Comparison of ENCODE assay signal across 27 cellular contexts in the genomic region with DNA sequence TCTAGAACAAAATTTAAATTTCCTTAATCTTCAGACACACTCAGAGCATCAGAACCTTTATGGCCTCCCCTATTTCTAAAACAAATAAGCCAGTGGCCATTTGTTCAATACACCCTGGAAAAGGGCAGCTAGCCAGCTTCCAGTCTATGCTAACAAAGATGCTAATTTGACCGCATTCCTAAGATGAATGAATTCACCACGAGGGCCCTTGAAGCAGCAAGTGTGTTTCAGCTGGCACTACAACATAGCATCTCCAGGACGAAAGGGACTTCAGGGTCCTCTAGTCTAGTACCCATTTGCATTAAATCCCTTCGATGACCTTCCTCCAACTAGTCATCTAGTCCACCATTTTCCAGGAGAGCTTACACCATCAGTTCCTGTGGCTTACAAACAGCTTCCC. TPM values are rescaled to one million over a fixed set of nuclear protein-coding genes. Genes with fewer than 3 reads are reported as not detected.
DNase-seq lines count a peak whose midpoint lies in the region; ATAC-seq, FAIRE-seq and TF ChIP-seq lines count a peak whose summit lies in the region.
"Had no signal": no experiment of that assay in that cellular context is flagged by ENCODE, and none has a peak within 500 bp of the region (broad histone marks: within the 10 kb centered on the region; RNA-seq: fewer than 3 reads in every experiment).

No MANE protein-coding gene starts in this region.

- H2BK120ac ChIP-seq in H1 (replicated peaks; ENCODE audit: low read depth, low read length) (no peak overlapping the region), mesendoderm (ENCODE audit: low read depth, low read length) (no peak overlapping the region)

- H3K36me3 ChIP-seq in GM23338 (ENCODE audit: insufficient read depth) (no peaks in the 10 kb centered on the region), H1 (ENCODE audit: control insufficient read depth in 2 of 4, insufficient read depth in 4 of 4, low read length in 3 of 4) (no peaks in the 10 kb centered on the region), mesendoderm (ENCODE audit: control insufficient read depth, insufficient read depth, low read length) (no peaks in the 10 kb centered on the region), right atrium auricular region (no peaks in the 10 kb centered on the region)
- H3K36me3 ChIP-seq: adrenal gland, cardiac muscle cell, prostate gland, SJSA1, transverse colon had no signal

- no peaks in the 10 kb centered on the region for H3K9me3 Mint-ChIP-seq in GM23338
- no peaks in the 10 kb centered on the region for H3K9me3 Mint-ChIP-seq in T-cell
- H3K9me3 Mint-ChIP-seq: stimulated activated naive CD8-positive, alpha-beta T cell treated with anti-CD3 and anti-CD28 coated beads, Interleukin-15, amount 100 ng/mL, for 72 hours; T-helper 1 cell treated with Interleukin-12 subunit alpha and Interleukin-12 subunit beta and Interleukin-4 antibody, amounts not matched to agents 30 μg/mL and 1 μg/mL, for 36 hours had no signal

- H4K5ac ChIP-seq in H1 (ENCODE audit: insufficient read length, low read depth, low read length) (no peak overlapping the region), mesendoderm (ENCODE audit: low read length) (no peak overlapping the region)

- WGBS in H1 (ENCODE audit: extremely low coverage in 1 of 2, insufficient coverage in 1 of 2, insufficient read length in 1 of 2, insufficient replicate concordance in 2 of 2, low coverage in 1 of 2, low lambda C conversion rate in 2 of 2, missing lambda C conversion rate in 1 of 2), 2 experiments, result 44% methylated on average over 4 of the region's 4 CpGs; no CpG with 5 or more reads in 1 of the 2 experiments
- no CpG with 5 or more reads among the region's 4 CpGs for WGBS in mesendoderm (ENCODE audit: extremely low coverage, insufficient coverage, low lambda C conversion rate)

- H2AK5ac ChIP-seq in H1 (ENCODE audit: low read depth, low read length) (no peak overlapping the region), mesendoderm (ENCODE audit: low read length) (no peak overlapping the region)

- H3K27ac ChIP-seq in GM23338 (ENCODE audit: low read depth), result no peak overlapping the region
- H3K27ac ChIP-seq in H1 (ENCODE audit: low read depth, low read length), result no peak overlapping the region
- no peak overlapping the region for H3K27ac ChIP-seq in mesendoderm (ENCODE audit: low read depth, low read length)
- no peak overlapping the region for H3K27ac ChIP-seq in right atrium auricular region
- H3K27ac ChIP-seq: adrenal gland, cardiac muscle cell, prostate gland, SJSA1, skin epidermis, transverse colon had no signal

- H3K56ac ChIP-seq in H1 (replicated peaks; ENCODE audit: insufficient read length, low read depth, low read length), result no peak overlapping the region
- no peak overlapping the region for H3K56ac ChIP-seq in mesendoderm (ENCODE audit: low read length)

- no peak overlapping the region for H3K4me2 ChIP-seq in GM23338
- peak overlapping the region; percentile 3 to 33; a peak in 1 of 4 replicates for H3K4me2 ChIP-seq in H1 (ENCODE audit: insufficient read depth in 1 of 2, low read depth in 2 of 2, low read length in 2 of 2)
- H3K4me2 ChIP-seq in mesendoderm (ENCODE audit: low read length), result no peak overlapping the region

- ATAC-seq in GM23338 (peak; percentile 70), T-cell (replicated peaks in 1 of 4) (no peak), HG03159 (IDR thresholded peaks at IDR 0.05; ENCODE audit: unreplicated experiment) (no peak)
- ATAC-seq: HepG2; stimulated activated naive CD8-positive, alpha-beta T cell treated with anti-CD3 and anti-CD28 coated beads, Interleukin-15, amount 100 ng/mL, for 72 hours had no signal

- H3K27ac Mint-ChIP-seq in GM23338 (no peak overlapping the region), T-cell (no peak overlapping the region)
- H3K27ac Mint-ChIP-seq: CD4-positive, CD25-positive, alpha-beta regulatory T cell; stimulated activated naive CD8-positive, alpha-beta T cell treated with anti-CD3 and anti-CD28 coated beads, Interleukin-15, amount 100 ng/mL, for 72 hours; T-helper 1 cell treated with Interleukin-12 subunit alpha and Interleukin-12 subunit beta and Interleukin-4 antibody, amounts not matched to agents 30 μg/mL and 1 μg/mL, for 36 hours had no signal

- H3K4ac ChIP-seq in H1 (replicated peaks; ENCODE audit: insufficient read length, low read depth, low read length) (no peak overlapping the region), mesendoderm (ENCODE audit: low read depth, low read length) (no peak overlapping the region)

- H3K14ac ChIP-seq in H1 (ENCODE audit: insufficient read length), result no peak overlapping the region

- 0 out of 2 replicates have a peak overlapping the region, but pooled peaks have one; percentile 9 for H3K18ac ChIP-seq in H1 (ENCODE audit: extremely low read depth, low read length)
- no peak overlapping the region for H3K18ac ChIP-seq in mesendoderm (ENCODE audit: low read length)

- H3K4me1 Mint-ChIP-seq in GM23338 (peaks cover 31% of the 10 kb centered on the region), T-cell (peaks cover 14 to 28% (median 26%) of the 10 kb centered on the region in 3 donors)

- H3K79me2 ChIP-seq in GM23338 (replicated peaks; ENCODE audit: insufficient read depth) (no peaks in the 10 kb centered on the region), H1 (ENCODE audit: control insufficient read depth in 1 of 2, insufficient read depth in 2 of 2, low read length in 2 of 2) (no peaks in the 10 kb centered on the region), mesendoderm (ENCODE audit: control insufficient read depth, insufficient read depth, low read length) (no peaks in the 10 kb centered on the region)

- no peak overlapping the region for H4K91ac ChIP-seq in H1 (replicated peaks; ENCODE audit: insufficient read length, low read length)

- TF ChIP-seq CTCF in GM23338 (conservative IDR thresholded peaks at IDR 0.05; ENCODE audit: low read depth in 2 of 2) (no peak), H1 (IDR thresholded peaks at IDR 0.05; ENCODE audit: control extremely low read depth in 1 of 3, insufficient read depth in 1 of 3, low read depth in 1 of 3, low read length in 3 of 3) (no peak), right atrium auricular region (IDR thresholded peaks at IDR 0.05) (no peak)

- TF ChIP-seq RAD21 in H1 (IDR thresholded peaks at IDR 0.05 in 1 of 2, conservative IDR thresholded peaks at IDR 0.05 in 1 of 2; ENCODE audit: low read depth in 2 of 2, low read length in 2 of 2), result no peak

- CTCF ChIA-PET in H1 (lab: Charles Lee; ENCODE audit: partially characterized antibody), result interaction anchor here (0.8 to 2.0 kb wide), 4 partner anchors 136 to 555 kb away, joined by 3 to 6 read pairs (median 4); no protein-coding TSS in a partner anchor
- CTCF ChIA-PET in T-cell (lab: Charles Lee), result interaction anchor here in 1 of 2 donors (0.5 kb wide), 1 partner anchor 97 kb away, joined by 4 read pairs; no protein-coding TSS in a partner anchor

- H2BK5ac ChIP-seq in H1 (ENCODE audit: low read depth, low read length) (0 out of 2 replicates have a peak overlapping the region, but pooled peaks have one; percentile 13), mesendoderm (ENCODE audit: low read length) (no peak overlapping the region)

- H2BK12ac ChIP-seq in H1 (ENCODE audit: low read depth, low read length), result no peak overlapping the region

- H3K27me3 ChIP-seq in GM23338 (ENCODE audit: insufficient read depth), result no peaks in the 10 kb centered on the region
- H3K27me3 ChIP-seq in H1 (replicated peaks in 1 of 4; ENCODE audit: control insufficient read depth in 3 of 4, extremely low read depth in 1 of 4, insufficient read depth in 3 of 4, low read length in 3 of 4), result no peaks in the 10 kb centered on the region; a peak in 2 of 7 replicates
- no peaks in the 10 kb centered on the region for H3K27me3 ChIP-seq in mesendoderm (ENCODE audit: insufficient read depth, low read length, poor library complexity)
- H3K27me3 ChIP-seq in right atrium auricular region, result no peaks in the 10 kb centered on the region
- H3K27me3 ChIP-seq: adrenal gland, SJSA1, transverse colon had no signal

- H3K36me3 Mint-ChIP-seq in GM23338 (ENCODE audit: low read depth), result no peaks in the 10 kb centered on the region
- no peaks in the 10 kb centered on the region for H3K36me3 Mint-ChIP-seq in T-cell
- H3K36me3 Mint-ChIP-seq: CD4-positive, CD25-positive, alpha-beta regulatory T cell had no signal

- H2BK15ac ChIP-seq in H1 (ENCODE audit: low read length), result no peak overlapping the region
- no peak overlapping the region for H2BK15ac ChIP-seq in mesendoderm (replicated peaks; ENCODE audit: low read depth)

- H3K9me3 ChIP-seq in H1 (ENCODE audit: insufficient read depth in 2 of 2, low read depth in 1 of 2, low read length in 1 of 2) (no peaks in the 10 kb centered on the region), right atrium auricular region (no peaks in the 10 kb centered on the region)
- H3K9me3 ChIP-seq: adrenal gland, prostate gland, SJSA1, transverse colon had no signal

- peaks cover 3% of the 10 kb centered on the region for H3K27me3 Mint-ChIP-seq in GM23338 (ENCODE audit: insufficient read depth, low read depth, poor library complexity)
- peaks cover 3 to 6% of the 10 kb centered on the region in 2 donors for H3K27me3 Mint-ChIP-seq in T-cell
- H3K27me3 Mint-ChIP-seq: stimulated activated naive CD8-positive, alpha-beta T cell treated with anti-CD3 and anti-CD28 coated beads, Interleukin-15, amount 100 ng/mL, for 72 hours had no signal

- no peaks in the 10 kb centered on the region for H3F3A ChIP-seq in GM23338 (replicated peaks; ENCODE audit: low read depth)

- DNase-seq in GM23338 (ENCODE audit: low spot score) (peak; percentile 76), NCI-H2029 (lab: John Stamatoyannopoulos, UW) (peak; percentile 32), H1 (ENCODE audit: low read depth in 1 of 2, low spot score in 2 of 2) (no peak), mesendoderm (peak; percentile 71), T-cell (no peak), right atrium auricular region (ENCODE audit: low spot score) (no peak), OCI-M1 (lab: John Stamatoyannopoulos, UW) (no peak)
- DNase-seq: activated effector memory CD4-positive, alpha-beta T cell treated with Interleukin-2 at 50 U/mL for 16 hours; adrenal gland; CD4-positive, CD25-positive, alpha-beta regulatory T cell; DMS153; erythroblast; foreskin melanocyte; HCEC 1CT; NCI-H1417 treated with DMSO at 0.1 percent for 48 hours; NCI-H82; stimulated activated CD4-positive, alpha-beta T cell treated with anti-CD3 and anti-CD28 coated beads, Interleukin-2, amount 100 ng/mL, for 48 hours; stimulated activated naive CD8-positive, alpha-beta T cell treated with anti-CD3 and anti-CD28 coated beads, Interleukin-15, amount 100 ng/mL, for 72 hours; transverse colon had no signal

- no peak for TF ChIP-seq EP300 in H1 (IDR thresholded peaks at IDR 0.05; ENCODE audit: borderline replicate concordance in 1 of 2, low read depth in 2 of 2, low read length in 2 of 2)

- H3K4me1 ChIP-seq in GM23338 (ENCODE audit: insufficient read depth), result peaks cover 12% of the 10 kb centered on the region; the same call in 1 of the 2 replicates
- H3K4me1 ChIP-seq in H1 (replicated peaks in 1 of 4; ENCODE audit: control insufficient read depth in 3 of 4, insufficient read depth in 4 of 4, low read length in 3 of 4), result peaks cover 0 to 7% (median 1%) of the 10 kb centered on the region in 4 experiments; a peak in 5 of 7 replicates
- peaks cover 5% of the 10 kb centered on the region for H3K4me1 ChIP-seq in mesendoderm (ENCODE audit: control insufficient read depth, low read depth, low read length)
- peaks cover 0 to 9% of the 10 kb centered on the region in 2 donors for H3K4me1 ChIP-seq in right atrium auricular region
- H3K4me1 ChIP-seq: transverse colon had no signal

- H3K4me3 Mint-ChIP-seq in GM23338 (no peak overlapping the region), T-cell (no peak overlapping the region)
- H3K4me3 Mint-ChIP-seq: CD4-positive, CD25-positive, alpha-beta regulatory T cell; stimulated activated naive CD8-positive, alpha-beta T cell treated with anti-CD3 and anti-CD28 coated beads, Interleukin-15, amount 100 ng/mL, for 72 hours; T-helper 1 cell treated with Interleukin-12 subunit alpha and Interleukin-12 subunit beta and Interleukin-4 antibody, amounts not matched to agents 30 μg/mL and 1 μg/mL, for 36 hours had no signal

- H4K20me1 ChIP-seq in GM23338 (replicated peaks; ENCODE audit: insufficient read depth) (no peaks in the 10 kb centered on the region), H1 (replicated peaks in 1 of 2; ENCODE audit: control insufficient read depth in 1 of 2, insufficient read depth in 2 of 2, low read length in 2 of 2) (no peaks in the 10 kb centered on the region)

- no peaks in the 10 kb centered on the region for H3K79me1 ChIP-seq in H1 (ENCODE audit: low read depth, low read length)
- no peaks in the 10 kb centered on the region for H3K79me1 ChIP-seq in mesendoderm (ENCODE audit: low read length)

- FAIRE-seq in H1 (lab: Jason Lieb, UNC), result peak; percentile 76
- FAIRE-seq: HepG2 had no signal

- no peak for TF ChIP-seq POLR2A in H1 (IDR thresholded peaks at IDR 0.05; ENCODE audit: control extremely low read depth in 1 of 2, low read depth in 2 of 2, low read length in 2 of 2)

- peaks cover 7% of the 10 kb centered on the region for H3K9me2 ChIP-seq in GM23338 (ENCODE audit: insufficient read depth)

- no peak overlapping the region for H2BK20ac ChIP-seq in H1 (ENCODE audit: low read length)

- H3K23me2 ChIP-seq in H1 (ENCODE audit: low read depth, low read length), result no peaks in the 10 kb centered on the region

- H2AFZ ChIP-seq in GM23338, result no peak overlapping the region
- 0 out of 2 replicates have a peak overlapping the region, but pooled peaks have one; percentile 11 for H2AFZ ChIP-seq in H1 (ENCODE audit: low read length)

- H4K8ac ChIP-seq in H1 (ENCODE audit: extremely low read depth, insufficient read depth, low read length), result no peak overlapping the region
- H4K8ac ChIP-seq in mesendoderm (ENCODE audit: low read depth, low read length), result no peak overlapping the region

- POLR2A ChIA-PET in H1 (lab: Charles Lee; ENCODE audit: partially characterized antibody), result interaction anchor here (0.6 to 1.0 kb wide), 2 partner anchors 279 to 1944 kb away, joined by 3 read pairs; no protein-coding TSS in a partner anchor
- POLR2A ChIA-PET in T-cell (lab: Charles Lee), result no interaction called here

- H3K9ac ChIP-seq in H1 (replicated peaks in 1 of 4; ENCODE audit: extremely low read depth in 1 of 4, low read depth in 3 of 4, low read length in 3 of 4), result no peak overlapping the region
- H3K9ac ChIP-seq in mesendoderm (ENCODE audit: low read length), result no peak overlapping the region

- H3K4me3 ChIP-seq in GM23338, result no peak overlapping the region
- H3K4me3 ChIP-seq in H1 (ENCODE audit: extremely low read depth in 1 of 4, insufficient read depth in 2 of 4, low read depth in 3 of 4, low read length in 4 of 4), result no peak overlapping the region
- H3K4me3 ChIP-seq in mesendoderm (ENCODE audit: low read length), result no peak overlapping the region
- no peak overlapping the region for H3K4me3 ChIP-seq in right atrium auricular region
- H3K4me3 ChIP-seq: adrenal gland, cardiac muscle cell, prostate gland, SJSA1, skin epidermis, transverse colon had no signal

- no peak overlapping the region for H3K23ac ChIP-seq in H1 (ENCODE audit: insufficient read length)
- H3K23ac ChIP-seq in mesendoderm (ENCODE audit: low read length), result no peak overlapping the region

RNA-seq across cellular contexts. Expression of a gene that starts 11.0 kb away (rescaled TPM):
- not detected in 2 replicates for total RNA-seq in GM23338 (2014; rRNA removed; shearing (Covaris generic))
- not detected in 2 replicates for polyA plus RNA-seq in GM23338 (2016; fragmentation: Nextera tagmentation; extraction: Ambion mirVana)
- total RNA-seq in H1 (2021; fragmentation: NEBNext Ultra II Directional; extraction: Animal tissue kit (Norgen Biotek cat#: 25700)), result not detected in 2 replicates
- not detected in 2 replicates for polyA plus RNA-seq in H1 (2011; rRNA removed)
- polyA plus RNA-seq in H1 (2011; cell fraction: cytosol; rRNA removed), result not detected
- polyA plus RNA-seq in H1 (2011; cell fraction: nucleus; rRNA removed), result not detected
- not detected in 4 replicates for polyA plus RNA-seq in H1 (2012, experiment 1 of 2)
- not detected for polyA plus RNA-seq in H1 (2012, experiment 2 of 2)
- polyA plus RNA-seq in H1 (2013, experiment 1 of 2), result not detected
- not detected for polyA plus RNA-seq in H1 (2013, experiment 2 of 2)
- not detected in 2 replicates for polyA minus RNA-seq in H1 (2011; rRNA and poly(A)+ RNA removed)
- not detected for polyA minus RNA-seq in H1 (2011; cell fraction: cytosol; rRNA and poly(A)+ RNA removed)
- not detected for polyA minus RNA-seq in H1 (2011; cell fraction: nucleus; rRNA and poly(A)+ RNA removed)
- not detected for polyA plus RNA-seq in mesendoderm (2013, experiment 1 of 2)
- polyA plus RNA-seq in mesendoderm (2013, experiment 2 of 2), result not detected
- not detected for total RNA-seq in T-cell
- not detected for total RNA-seq in right atrium auricular region
- total RNA-seq: adrenal gland; cardiac muscle cell; CD4-positive, CD25-positive, alpha-beta regulatory T cell; HepG2; prostate gland; SJSA1; transverse colon had no signal
- polyA plus RNA-seq: adrenal gland; cardiac muscle cell; CD4-positive, CD25-positive, alpha-beta regulatory T cell; neural cell had no signal

RNA-seq across cellular contexts. Expression of a gene that starts 15.9 kb away (rescaled TPM):
- not detected in 2 replicates for total RNA-seq in GM23338 (2014; rRNA removed; shearing (Covaris generic))
- not detected in 2 replicates for polyA plus RNA-seq in GM23338 (2016; fragmentation: Nextera tagmentation; extraction: Ambion mirVana)
- total RNA-seq in H1 (2021; fragmentation: NEBNext Ultra II Directional; extraction: Animal tissue kit (Norgen Biotek cat#: 25700)), result not detected in 2 replicates
- polyA plus RNA-seq in H1 (2011; rRNA removed), result not detected in 2 replicates
- not detected for polyA plus RNA-seq in H1 (2011; cell fraction: cytosol; rRNA removed)
- not detected for polyA plus RNA-seq in H1 (2011; cell fraction: nucleus; rRNA removed)
- not detected in 4 replicates for polyA plus RNA-seq in H1 (2012, experiment 1 of 2)
- polyA plus RNA-seq in H1 (2012, experiment 2 of 2), result not detected
- polyA plus RNA-seq in H1 (2013, experiment 1 of 2), result not detected
- not detected for polyA plus RNA-seq in H1 (2013, experiment 2 of 2)
- polyA minus RNA-seq in H1 (2011; rRNA and poly(A)+ RNA removed), result not detected in 2 replicates
- polyA minus RNA-seq in H1 (2011; cell fraction: cytosol; rRNA and poly(A)+ RNA removed), result not detected
- not detected for polyA minus RNA-seq in H1 (2011; cell fraction: nucleus; rRNA and poly(A)+ RNA removed)
- polyA plus RNA-seq in mesendoderm (2013, experiment 1 of 2), result not detected
- not detected for polyA plus RNA-seq in mesendoderm (2013, experiment 2 of 2)
- total RNA-seq in T-cell, result not detected
- total RNA-seq in right atrium auricular region, result not detected
- total RNA-seq: adrenal gland; cardiac muscle cell; CD4-positive, CD25-positive, alpha-beta regulatory T cell; HepG2; prostate gland; SJSA1; transverse colon had no signal
- polyA plus RNA-seq: adrenal gland; cardiac muscle cell; CD4-positive, CD25-positive, alpha-beta regulatory T cell; neural cell had no signal

RNA-seq across cellular contexts. Expression of a gene that starts 27.4 kb away (rescaled TPM):
- not detected in 2 replicates for total RNA-seq in GM23338 (2014; rRNA removed; shearing (Covaris generic))
- polyA plus RNA-seq in GM23338 (2016; fragmentation: Nextera tagmentation; extraction: Ambion mirVana) (not detected in 2 replicates), H1 (2011; rRNA removed) (not detected in 2 replicates)
- not detected in 2 replicates for total RNA-seq in H1 (2021; fragmentation: NEBNext Ultra II Directional; extraction: Animal tissue kit (Norgen Biotek cat#: 25700))
- polyA plus RNA-seq in H1 (2011; cell fraction: cytosol; rRNA removed), result not detected
- not detected for polyA plus RNA-seq in H1 (2011; cell fraction: nucleus; rRNA removed)
- not detected in 4 replicates for polyA plus RNA-seq in H1 (2012, experiment 1 of 2)
- not detected for polyA plus RNA-seq in H1 (2012, experiment 2 of 2)
- not detected for polyA plus RNA-seq in H1 (2013, experiment 1 of 2)
- not detected for polyA plus RNA-seq in H1 (2013, experiment 2 of 2)
- not detected in 2 replicates for polyA minus RNA-seq in H1 (2011; rRNA and poly(A)+ RNA removed)
- not detected for polyA minus RNA-seq in H1 (2011; cell fraction: cytosol; rRNA and poly(A)+ RNA removed)
- not detected for polyA minus RNA-seq in H1 (2011; cell fraction: nucleus; rRNA and poly(A)+ RNA removed)
- not detected for polyA plus RNA-seq in mesendoderm (2013, experiment 1 of 2)
- not detected for polyA plus RNA-seq in mesendoderm (2013, experiment 2 of 2)
- total RNA-seq in T-cell (not detected), right atrium auricular region (not detected)
- total RNA-seq: adrenal gland; cardiac muscle cell; CD4-positive, CD25-positive, alpha-beta regulatory T cell; HepG2; prostate gland; SJSA1; transverse colon had no signal
- polyA plus RNA-seq: adrenal gland; cardiac muscle cell; CD4-positive, CD25-positive, alpha-beta regulatory T cell; HepG2; neural cell had no signal

RNA-seq across cellular contexts. Expression of a gene that starts 31.2 kb away (rescaled TPM):
- total RNA-seq in GM23338 (2014; rRNA removed; shearing (Covaris generic)), result not detected in 2 replicates
- polyA plus RNA-seq in GM23338 (2016; fragmentation: Nextera tagmentation; extraction: Ambion mirVana), result not detected in 2 replicates
- total RNA-seq in H1 (2021; fragmentation: NEBNext Ultra II Directional; extraction: Animal tissue kit (Norgen Biotek cat#: 25700)), result not detected in 2 replicates
- not detected in 2 replicates for polyA plus RNA-seq in H1 (2011; rRNA removed)
- not detected for polyA plus RNA-seq in H1 (2011; cell fraction: cytosol; rRNA removed)
- polyA plus RNA-seq in H1 (2011; cell fraction: nucleus; rRNA removed), result not detected
- not detected in 4 replicates for polyA plus RNA-seq in H1 (2012, experiment 1 of 2)
- not detected for polyA plus RNA-seq in H1 (2012, experiment 2 of 2)
- polyA plus RNA-seq in H1 (2013, experiment 1 of 2), result not detected
- not detected for polyA plus RNA-seq in H1 (2013, experiment 2 of 2)
- not detected in 2 replicates for polyA minus RNA-seq in H1 (2011; rRNA and poly(A)+ RNA removed)
- not detected for polyA minus RNA-seq in H1 (2011; cell fraction: cytosol; rRNA and poly(A)+ RNA removed)
- polyA minus RNA-seq in H1 (2011; cell fraction: nucleus; rRNA and poly(A)+ RNA removed), result not detected
- not detected for polyA plus RNA-seq in mesendoderm (2013, experiment 1 of 2)
- not detected for polyA plus RNA-seq in mesendoderm (2013, experiment 2 of 2)
- not detected for total RNA-seq in T-cell
- total RNA-seq in right atrium auricular region, result not detected
- total RNA-seq: adrenal gland; cardiac muscle cell; CD4-positive, CD25-positive, alpha-beta regulatory T cell; HepG2; transverse colon had no signal
- polyA plus RNA-seq: adrenal gland; cardiac muscle cell; CD4-positive, CD25-positive, alpha-beta regulatory T cell; HepG2; neural cell had no signal

RNA-seq across cellular contexts. Expression of a gene that starts 43.7 kb away (rescaled TPM):
- total RNA-seq in GM23338 (2014; rRNA removed; shearing (Covaris generic)), result not detected in 2 replicates
- not detected in 2 replicates for polyA plus RNA-seq in GM23338 (2016; fragmentation: Nextera tagmentation; extraction: Ambion mirVana)
- total RNA-seq in H1 (2021; fragmentation: NEBNext Ultra II Directional; extraction: Animal tissue kit (Norgen Biotek cat#: 25700)), result not detected in 2 replicates
- polyA plus RNA-seq in H1 (2011; rRNA removed), result not detected in 2 replicates
- not detected for polyA plus RNA-seq in H1 (2011; cell fraction: cytosol; rRNA removed)
- not detected for polyA plus RNA-seq in H1 (2011; cell fraction: nucleus; rRNA removed)
- polyA plus RNA-seq in H1 (2012, experiment 1 of 2), result not detected in 4 replicates
- not detected for polyA plus RNA-seq in H1 (2012, experiment 2 of 2)
- not detected for polyA plus RNA-seq in H1 (2013, experiment 1 of 2)
- polyA plus RNA-seq in H1 (2013, experiment 2 of 2), result not detected
- not detected in 2 replicates for polyA minus RNA-seq in H1 (2011; rRNA and poly(A)+ RNA removed)
- not detected for polyA minus RNA-seq in H1 (2011; cell fraction: cytosol; rRNA and poly(A)+ RNA removed)
- not detected for polyA minus RNA-seq in H1 (2011; cell fraction: nucleus; rRNA and poly(A)+ RNA removed)
- not detected for polyA plus RNA-seq in mesendoderm (2013, experiment 1 of 2)
- not detected for polyA plus RNA-seq in mesendoderm (2013, experiment 2 of 2)
- total RNA-seq in T-cell, result not detected
- total RNA-seq in right atrium auricular region, result not detected
- total RNA-seq: adrenal gland; cardiac muscle cell; CD4-positive, CD25-positive, alpha-beta regulatory T cell; HepG2; prostate gland; transverse colon had no signal
- polyA plus RNA-seq: adrenal gland; cardiac muscle cell; CD4-positive, CD25-positive, alpha-beta regulatory T cell; HepG2; neural cell had no signal

Comparison
In these comparisons a context has a peak if more than half of its experiments do, and no peak if none do; other contexts are left out.
1. DNase-seq: peak in GM23338 (single experiment), NCI-H2029 (single experiment) and mesendoderm (single experiment); none in H1 (0 of 2), T-cell (0 of 34), right atrium auricular region (single experiment) and OCI-M1 (single experiment).
2. H3K4me2 ChIP-seq: peak in H1 (2 of 2); none in GM23338 (single experiment) and mesendoderm (single experiment).